ENCODE assay signal across 8 cellular contexts in the genomic region with DNA sequence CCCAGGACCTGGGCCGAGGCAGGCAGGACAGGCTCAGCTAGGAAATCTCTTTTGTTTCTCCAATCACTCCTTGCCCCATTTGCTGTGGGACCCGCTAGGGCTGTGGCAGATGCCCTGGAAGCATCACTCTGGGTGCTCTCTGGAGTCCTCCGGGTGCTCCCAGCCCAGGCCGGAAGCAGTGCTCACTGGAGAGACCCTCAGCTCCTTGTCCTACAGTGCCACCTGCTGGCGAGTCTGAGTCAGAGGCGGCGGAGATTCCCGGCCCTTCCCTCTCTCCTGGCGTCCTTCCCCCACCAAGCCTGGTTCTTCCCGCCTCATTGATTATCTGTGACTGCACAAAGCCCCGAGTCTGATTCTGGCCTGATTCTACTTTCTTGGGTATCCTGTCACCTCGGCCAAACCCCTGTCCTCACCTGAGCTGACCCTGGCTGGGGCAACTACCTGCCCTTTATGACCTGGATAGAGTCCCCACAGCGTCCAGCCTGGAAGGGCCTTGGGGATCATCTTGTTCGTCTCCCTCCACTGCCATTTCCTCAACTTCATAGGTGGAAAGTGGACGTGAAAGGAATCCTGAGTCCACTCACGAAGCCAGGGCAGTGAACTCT. TPM values are rescaled to one million over a fixed set of nuclear protein-coding genes. Genes with fewer than 3 reads are reported as not detected.
A peak's percentile ranks its signal among the peaks of the same experiment; 100 is the strongest.
DNase-seq lines count a peak whose midpoint lies in the region; ATAC-seq and TF ChIP-seq lines count a peak whose summit lies in the region.

No MANE protein-coding gene starts in this region.

- TF ChIP-seq RAD21 in neural cell (conservative IDR thresholded peaks at IDR 0.05) = peak; percentile 99

- DNase-seq in BE2C (peak; percentile 92), GM19240 (ENCODE audit: insufficient read length, low spot score) (peak; percentile 75), NCI-H345 (lab: John Stamatoyannopoulos, UW) (peak; percentile 86), esophagus muscularis mucosa (ENCODE audit: extremely low spot score) (no peak), upper lobe of left lung (peak in 1 of 2 donors; percentile 48)
- peak; percentile 11 to 13 for DNase-seq in activated CD4-positive, alpha-beta T cell treated with anti-CD3 and anti-CD28 coated beads, Interleukin-2, amount 50 U/mL, for 4 hours

- WGBS in esophagus muscularis mucosa = 10% methylated on average over 15 of the region's 16 CpGs
- WGBS in upper lobe of left lung, 2 donors = 10 to 13% methylated on average over 13 to 16 of the region's 16 CpGs

- no peak for TF ChIP-seq EP300 in esophagus muscularis mucosa (IDR thresholded peaks at IDR 0.05)
- TF ChIP-seq EP300 in neural cell (conservative IDR thresholded peaks at IDR 0.05; ENCODE audit: poor library complexity, severe bottlenecking) = peak; percentile 12
- TF ChIP-seq EP300 in upper lobe of left lung (IDR thresholded peaks at IDR 0.05) = no peak

- intact Hi-C loops in esophagus muscularis mucosa (cut with DNase I) = no loop called here

- H3K9me3 ChIP-seq in BE2C (no peaks in the 10 kb centered on the region), esophagus muscularis mucosa (no peaks in the 10 kb centered on the region), neural cell (ENCODE audit: low read length) (no peaks in the 10 kb centered on the region), upper lobe of left lung (no peaks in the 10 kb centered on the region)

- H3K79me2 ChIP-seq in neural cell (replicated peaks; ENCODE audit: insufficient read depth, low read length) = no peaks in the 10 kb centered on the region

- no peak overlapping the region for H2AFZ ChIP-seq in neural cell (ENCODE audit: low read depth, low read length)

- H3K4me2 ChIP-seq in neural cell (ENCODE audit: low read length) = no peak overlapping the region

- TF ChIP-seq POLR2A in esophagus muscularis mucosa (IDR thresholded peaks at IDR 0.05; ENCODE audit: low read depth) (no peak), upper lobe of left lung (IDR thresholded peaks at IDR 0.05) (no peak)

- peak; percentile 98 for TF ChIP-seq CTCF in BE2C (IDR thresholded peaks at IDR 0.05; ENCODE audit: low read depth, low read length)
- TF ChIP-seq CTCF in esophagus muscularis mucosa (IDR thresholded peaks at IDR 0.05) = peak; percentile 58 to 59 (median 59)
- TF ChIP-seq CTCF in neural cell (IDR thresholded peaks at IDR 0.05; ENCODE audit: poor library complexity, severe bottlenecking) = peak; percentile 96
- TF ChIP-seq CTCF in upper lobe of left lung (IDR thresholded peaks at IDR 0.05) = peak in 5 of 6 experiments; percentile 31 to 72 (median 51)

- H3K27me3 ChIP-seq in BE2C (peaks cover 23% of the 10 kb centered on the region), esophagus muscularis mucosa (peaks cover 0 to 99% (median 39%) of the 10 kb centered on the region in 4 donors), neural cell (ENCODE audit: insufficient read depth, low read depth, low read length) (peaks cover 50% of the 10 kb centered on the region), upper lobe of left lung (peaks cover 0 to 20% (median 11%) of the 10 kb centered on the region in 4 donors)

- H3K4me1 ChIP-seq in BE2C (no peaks in the 10 kb centered on the region), esophagus muscularis mucosa (peaks cover 0 to 6% (median 0%) of the 10 kb centered on the region in 4 donors), upper lobe of left lung (no peaks in the 10 kb centered on the region)

- H3K4me3 ChIP-seq in BE2C (ENCODE audit: low read depth, low read length) = no peak overlapping the region
- H3K4me3 ChIP-seq in esophagus muscularis mucosa = no peak overlapping the region
- H3K4me3 ChIP-seq in neural cell (ENCODE audit: low read length) = no peak overlapping the region
- no peak overlapping the region for H3K4me3 ChIP-seq in upper lobe of left lung

- H3K27ac ChIP-seq in esophagus muscularis mucosa (replicated peaks in 1 of 4) (no peak overlapping the region), neural cell (ENCODE audit: low read length) (no peak overlapping the region), upper lobe of left lung (no peak overlapping the region)

- ATAC-seq in upper lobe of left lung (ENCODE audit: low FRiP score in 2 of 2) (peak; percentile 49 to 79), HG03097 (IDR thresholded peaks at IDR 0.05; ENCODE audit: low FRiP score, unreplicated experiment) (no peak)

- H4K20me1 ChIP-seq in neural cell (ENCODE audit: insufficient read depth) = no peaks in the 10 kb centered on the region

- H3K9ac ChIP-seq in neural cell (ENCODE audit: low read length) = no peak overlapping the region

- H3K36me3 ChIP-seq in BE2C (no peaks in the 10 kb centered on the region), esophagus muscularis mucosa (no peaks in the 10 kb centered on the region), neural cell (ENCODE audit: insufficient read depth, low read length) (no peaks in the 10 kb centered on the region), upper lobe of left lung (no peaks in the 10 kb centered on the region)

- no peaks in the 10 kb centered on the region for H3K9me2 ChIP-seq in neural cell (ENCODE audit: insufficient read depth, low read length)

- no peaks in the 10 kb centered on the region for H3F3A ChIP-seq in neural cell (ENCODE audit: insufficient read depth, low read length, poor library complexity, severe bottlenecking)

TF ChIP-seq in neural cell, 6 proteins besides CTCF, POLR2A, EP300 and RAD21:
- TF ChIP-seq EZH2 (IDR thresholded peaks at IDR 0.05; ENCODE audit: borderline replicate concordance, insufficient read depth, low read length, poor library complexity, severe bottlenecking) = no peak
- TF ChIP-seq SMC3 (conservative IDR thresholded peaks at IDR 0.05; ENCODE audit: poor library complexity) = peak; percentile 100

RNA-seq across cellular contexts. Expression of a gene that starts 7.3 kb away (rescaled TPM):
- 0.43 TPM for polyA plus RNA-seq in BE2C (2012; ENCODE audit: insufficient read depth, insufficient read length, low read depth)
- not detected for total RNA-seq in esophagus muscularis mucosa
- polyA plus RNA-seq in neural cell = not detected in 2 replicates
- polyA minus RNA-seq in neural cell = not detected in 2 replicates
- not detected for total RNA-seq in upper lobe of left lung
